ENCODE assay signal across 15 cellular contexts in genomic region chr14:24607635-24608492, GRCh38. TPM values are rescaled to one million over a fixed set of nuclear protein-coding genes. Genes with fewer than 3 reads are reported as not detected.
DNase-seq lines count a peak whose midpoint lies in the region; ATAC-seq and TF ChIP-seq lines count a peak whose summit lies in the region.
"Had no signal": no experiment of that assay in that cellular context is flagged by ENCODE, and none has a peak within 500 bp of the region (broad histone marks: within the 10 kb centered on the region; RNA-seq: fewer than 3 reads in every experiment).

No MANE protein-coding gene starts in this region.

- H3K9me3 ChIP-seq in BLaER1 treated with 17β-estradiol and CSF1 and Interleukin-3, amounts not matched to agents 10 nM and 100 nM (replicated peaks in 1 of 11), result peaks cover 0 to 4% (median 0%) of the 10 kb centered on the region in 11 experiments; a peak in 1 of 22 replicates
- H3K9me3 ChIP-seq in liver (ENCODE audit: control insufficient read depth in 4 of 4, low read length in 3 of 4) (no peaks in the 10 kb centered on the region), sigmoid colon (no peaks in the 10 kb centered on the region)
- no peaks in the 10 kb centered on the region for H3K9me3 ChIP-seq in CD4-positive, alpha-beta T cell (ENCODE audit: control insufficient read depth, low read length)
- H3K9me3 ChIP-seq: right atrium auricular region had no signal

- WGBS in liver, result 66% methylated on average over 8 of the region's 8 CpGs
- 47 to 74% methylated on average over 8 of the region's 8 CpGs for WGBS in sigmoid colon, 2 donors

- H3K36me3 Mint-ChIP-seq in T-helper 2 cell treated with Interferon-gamma antibody and Interleukin-4, amounts not matched to agents 5 μg/mL and 100 μg/mL, for 36 hours (ENCODE audit: low read depth), result no peaks in the 10 kb centered on the region
- H3K36me3 Mint-ChIP-seq in CD4-positive, alpha-beta T cell (ENCODE audit: low read depth), result no peaks in the 10 kb centered on the region

- no peak for TF ChIP-seq EP300 in sigmoid colon (IDR thresholded peaks at IDR 0.05)

- peaks cover 54% of the 10 kb centered on the region for H3K4me1 Mint-ChIP-seq in T-helper 2 cell treated with Interferon-gamma antibody and Interleukin-4, amounts not matched to agents 5 μg/mL and 100 μg/mL, for 36 hours (ENCODE audit: low read depth)
- H3K4me1 Mint-ChIP-seq in CD4-positive, alpha-beta T cell (ENCODE audit: low read depth), result peaks cover 4% of the 10 kb centered on the region

- H4K20me1 ChIP-seq in BLaER1 treated with 17β-estradiol and CSF1 and Interleukin-3, amounts not matched to agents 10 nM and 100 nM, result no peaks in the 10 kb centered on the region

- H3K4me3 ChIP-seq in BLaER1 treated with 17β-estradiol and CSF1 and Interleukin-3, amounts not matched to agents 10 nM and 100 nM, result no peak overlapping the region
- H3K4me3 ChIP-seq in liver (ENCODE audit: low read depth in 1 of 3, low read length in 3 of 3), result no peak overlapping the region
- H3K4me3 ChIP-seq in sigmoid colon, result no peak overlapping the region
- H3K4me3 ChIP-seq: gastroesophageal sphincter, lung, right atrium auricular region had no signal

- peaks cover 6 to 21% (median 15%) of the 10 kb centered on the region in 10 experiments; a peak in 16 of 20 replicates for H3K4me1 ChIP-seq in BLaER1 treated with 17β-estradiol and CSF1 and Interleukin-3, amounts not matched to agents 10 nM and 100 nM
- no peaks in the 10 kb centered on the region for H3K4me1 ChIP-seq in liver (ENCODE audit: control insufficient read depth in 4 of 4, insufficient read depth in 4 of 4, low read length in 3 of 4)
- H3K4me1 ChIP-seq in sigmoid colon, result no peaks in the 10 kb centered on the region
- H3K4me1 ChIP-seq: gastroesophageal sphincter, right atrium auricular region had no signal

- POLR2A ChIA-PET in CD4-positive, alpha-beta T cell (lab: Charles Lee), result no interaction called here

- intact Hi-C loops in CD4-positive, alpha-beta T cell (cut with DNase I, micrococcal nuclease), result no loop called here
- intact Hi-C loops in sigmoid colon (cut with DNase I), result no loop called here

- H3K9me3 Mint-ChIP-seq in T-helper 2 cell treated with Interferon-gamma antibody and Interleukin-4, amounts not matched to agents 5 μg/mL and 100 μg/mL, for 36 hours, result no peaks in the 10 kb centered on the region
- H3K9me3 Mint-ChIP-seq in CD4-positive, alpha-beta T cell, result no peaks in the 10 kb centered on the region

- no peaks in the 10 kb centered on the region for H3K27me3 Mint-ChIP-seq in T-helper 2 cell treated with Interferon-gamma antibody and Interleukin-4, amounts not matched to agents 5 μg/mL and 100 μg/mL, for 36 hours (ENCODE audit: low read depth)
- peaks cover 12% of the 10 kb centered on the region for H3K27me3 Mint-ChIP-seq in CD4-positive, alpha-beta T cell

- peak overlapping the region; percentile 84 for H3K27ac Mint-ChIP-seq in T-helper 2 cell treated with Interferon-gamma antibody and Interleukin-4, amounts not matched to agents 5 μg/mL and 100 μg/mL, for 36 hours
- H3K27ac Mint-ChIP-seq in CD4-positive, alpha-beta T cell, result no peak overlapping the region

- no peak for TF ChIP-seq CTCF in GM13977 (IDR thresholded peaks at IDR 0.05; ENCODE audit: extremely low read depth, insufficient read depth, missing control alignments)
- TF ChIP-seq CTCF in liver (IDR thresholded peaks at IDR 0.05; ENCODE audit: low read depth, low read length, missing input control), result no peak
- TF ChIP-seq CTCF in CD4-positive, alpha-beta T cell (IDR thresholded peaks at IDR 0.05), result no peak
- no peak for TF ChIP-seq CTCF in sigmoid colon (IDR thresholded peaks at IDR 0.05)

- H3K27me3 ChIP-seq in BLaER1 treated with 17β-estradiol and CSF1 and Interleukin-3, amounts not matched to agents 10 nM and 100 nM, result no peaks in the 10 kb centered on the region
- H3K27me3 ChIP-seq in liver (ENCODE audit: control insufficient read depth in 4 of 4, insufficient read depth in 4 of 4, low read length in 3 of 4), result no peaks in the 10 kb centered on the region
- H3K27me3 ChIP-seq in CD4-positive, alpha-beta T cell (ENCODE audit: control insufficient read depth, insufficient read depth, low read length), result no peaks in the 10 kb centered on the region
- no peaks in the 10 kb centered on the region for H3K27me3 ChIP-seq in sigmoid colon
- H3K27me3 ChIP-seq: right atrium auricular region had no signal

- no peak overlapping the region for H3K9ac ChIP-seq in BLaER1 treated with 17β-estradiol and CSF1 and Interleukin-3, amounts not matched to agents 10 nM and 100 nM
- no peak overlapping the region for H3K9ac ChIP-seq in liver (ENCODE audit: low read depth in 1 of 2, low read length in 2 of 2)

- DNase-seq in GM13977 (ENCODE audit: low spot score) (peak; percentile 3), CD1c-positive myeloid dendritic cell (ENCODE audit: extremely low spot score) (no peak), sigmoid colon (no peak)
- no peak for DNase-seq in T-helper 2 cell treated with Interferon-gamma antibody and Interleukin-4, amounts not matched to agents 5 μg/mL and 100 μg/mL, for 36 hours (ENCODE audit: low spot score)
- DNase-seq in CD4-positive, alpha-beta T cell, result no peak
- DNase-seq: amniotic stem cell; NCI-H1417; SHP77; stimulated activated CD4-positive, alpha-beta T cell treated with anti-CD3 and anti-CD28 coated beads, Interleukin-2, amount 100 ng/mL, for 48 hours had no signal

- TF ChIP-seq RAD21 in liver (IDR thresholded peaks at IDR 0.05), result no peak

- no peaks in the 10 kb centered on the region for H3K36me3 ChIP-seq in BLaER1 treated with 17β-estradiol and CSF1 and Interleukin-3, amounts not matched to agents 10 nM and 100 nM
- H3K36me3 ChIP-seq in liver (ENCODE audit: control insufficient read depth in 4 of 4, insufficient read depth in 3 of 4, low read depth in 1 of 4, low read length in 3 of 4) (no peaks in the 10 kb centered on the region), sigmoid colon (no peaks in the 10 kb centered on the region)
- H3K36me3 ChIP-seq: gastroesophageal sphincter, right atrium auricular region had no signal

- CTCF ChIA-PET in CD4-positive, alpha-beta T cell (lab: Charles Lee), result no interaction called here

- peak overlapping the region; percentile 63 for H3K4me3 Mint-ChIP-seq in T-helper 2 cell treated with Interferon-gamma antibody and Interleukin-4, amounts not matched to agents 5 μg/mL and 100 μg/mL, for 36 hours
- no peak overlapping the region for H3K4me3 Mint-ChIP-seq in CD4-positive, alpha-beta T cell

- no peak for ATAC-seq in CD4-positive, alpha-beta T cell (ENCODE audit: poor library complexity)
- ATAC-seq: gastroesophageal sphincter had no signal

- in situ Hi-C loops in GM13977 (cut with MboI; ENCODE audit: low pct_unique_long_range_greater_than_20kb, low sequenced_read_pairs, unreplicated experiment), result loop anchor here (10.0 kb wide), 1 partner anchor 77 kb away; no protein-coding TSS in a partner anchor

- no peak overlapping the region for H3K27ac ChIP-seq in BLaER1 treated with 17β-estradiol and CSF1 and Interleukin-3, amounts not matched to agents 10 nM and 100 nM
- H3K27ac ChIP-seq in liver (ENCODE audit: low read depth in 1 of 2, low read length in 2 of 2), result no peak overlapping the region
- no peak overlapping the region for H3K27ac ChIP-seq in CD4-positive, alpha-beta T cell (ENCODE audit: low read depth, low read length)
- no peak overlapping the region for H3K27ac ChIP-seq in sigmoid colon
- H3K27ac ChIP-seq: gastroesophageal sphincter, right atrium auricular region had no signal

- peak overlapping the region in 7 of 11 experiments; percentile 14 to 38 (median 32); a peak in 6 of 22 replicates for H3K4me2 ChIP-seq in BLaER1 treated with 17β-estradiol and CSF1 and Interleukin-3, amounts not matched to agents 10 nM and 100 nM

- no peak for TF ChIP-seq POLR2A in sigmoid colon (IDR thresholded peaks at IDR 0.05)

TF ChIP-seq in liver, 16 proteins besides CTCF, POLR2A, EP300 and RAD21:
- TF ChIP-seq FOXA1 (IDR thresholded peaks at IDR 0.05), result no peak
- TF ChIP-seq NR2F2 (IDR thresholded peaks at IDR 0.05), result peak; percentile 15

RNA-seq across cellular contexts. Expression of gene GZMH, which starts 1.6 kb away (rescaled TPM):
- total RNA-seq in liver (under 1 TPM; 0.28 to 0.75 TPM), sigmoid colon (1 to 10 TPM in 1 of 4 donors, not detected in 3; 2.5 TPM)
- polyA plus RNA-seq in liver (1 to 10 TPM in 1 of 2 donors, under 1 TPM in 1; 0.35 to 1.6 TPM), sigmoid colon (1 to 10 TPM in 1 of 3 donors, not detected in 2; 1.7 TPM)
- total RNA-seq in CD4-positive, alpha-beta T cell, result 1 to 10 TPM in 1 of 2 experiments, under 1 TPM in 1; 0.56 to 1.2 TPM
- total RNA-seq: Daoy had no signal

RNA-seq across cellular contexts. Expression of gene GZMB, which starts 26.1 kb away (rescaled TPM):
- total RNA-seq in liver, result under 1 TPM; 0.17 to 0.79 TPM
- polyA plus RNA-seq in liver, result 1 to 10 TPM in 1 of 2 donors, under 1 TPM in 1; 0.46 to 1.9 TPM
- 1 to 10 TPM; 2.4 to 2.9 TPM for total RNA-seq in CD4-positive, alpha-beta T cell
- total RNA-seq in sigmoid colon, result 1 to 10 TPM in 1 of 4 donors, not detected in 3; 1.5 TPM
- 1 to 10 TPM in 2 of 3 donors, not detected in 1; 3.2 to 8.0 TPM for polyA plus RNA-seq in sigmoid colon
- total RNA-seq: Daoy had no signal

RNA-seq across cellular contexts. Expression of gene CTSG, which starts 31.8 kb away (rescaled TPM):
- total RNA-seq in liver, result 10 to 100 TPM in 1 of 2 donors, not detected in 1; 32.5 TPM
- 1 to 10 TPM in 1 of 2 donors, under 1 TPM in 1; 0.24 to 1.9 TPM for polyA plus RNA-seq in liver
- total RNA-seq in CD4-positive, alpha-beta T cell, result not detected
- total RNA-seq in sigmoid colon, result 1 to 10 TPM in 2 of 4 donors, under 1 TPM in 1, not detected in 1; 0.99 to 8.6 (median 4.1) TPM
- polyA plus RNA-seq in sigmoid colon, result 1 to 10 TPM in 1 of 3 donors, under 1 TPM in 1, not detected in 1; 0.67 to 3.0 TPM
- total RNA-seq: Daoy, right atrium auricular region had no signal
